1 cellular context compared by ENCODE assay signal in genomic region chr16:48612621-48613020, GRCh38.
TF ChIP-seq lines count a peak whose summit lies in the region.

No MANE protein-coding gene starts in this region.

TF ChIP-seq in liver, 16 proteins besides CTCF, POLR2A, EP300 and RAD21 (continued from another document):
- TF ChIP-seq SP1 (IDR thresholded peaks at IDR 0.05) (no peak), YY1 (IDR thresholded peaks at IDR 0.05) (no peak), HNF4G (IDR thresholded peaks at IDR 0.05) (no peak), FOXA1 (IDR thresholded peaks at IDR 0.05) (no peak), FOXA2 (IDR thresholded peaks at IDR 0.05) (no peak)
